ENCODE assay signal across 31 cellular contexts in genomic region chr4:100880012-100880411, GRCh38.
A peak's percentile ranks its signal among the peaks of the same experiment; 100 is the strongest.
DNase-seq lines count a peak whose midpoint lies in the region.
"Had no signal": no experiment of that assay in that cellular context is flagged by ENCODE, and none has a peak within 500 bp of the region (broad histone marks: within the 10 kb centered on the region; RNA-seq: fewer than 3 reads in every experiment).

No MANE protein-coding gene starts in this region.

- no peak overlapping the region for H4K5ac ChIP-seq in mesendoderm (ENCODE audit: low read length)

- H3K9ac ChIP-seq in mesendoderm (ENCODE audit: low read length): no peak overlapping the region

- no peak overlapping the region for H2BK5ac ChIP-seq in mesendoderm (ENCODE audit: low read length)

- H2BK120ac ChIP-seq in mesendoderm (ENCODE audit: low read depth, low read length): no peak overlapping the region

- H3K27ac ChIP-seq in SJCRH30 (no peak overlapping the region), mesendoderm (ENCODE audit: low read depth, low read length) (no peak overlapping the region)
- H3K27ac ChIP-seq: body of pancreas, Peyer's patch, suprapubic skin, upper lobe of right lung had no signal

- no peak overlapping the region for H2AK5ac ChIP-seq in mesendoderm (ENCODE audit: low read length)

- H3K9me3 ChIP-seq in SJCRH30 (replicated peaks): no peaks in the 10 kb centered on the region
- H3K9me3 ChIP-seq: body of pancreas, mucosa of descending colon, Peyer's patch, suprapubic skin, upper lobe of right lung had no signal

- H4K8ac ChIP-seq in mesendoderm (ENCODE audit: low read depth, low read length): no peak overlapping the region

- H3K36me3 ChIP-seq in SJCRH30 (no peaks in the 10 kb centered on the region), mesendoderm (ENCODE audit: control insufficient read depth, insufficient read depth, low read length) (no peaks in the 10 kb centered on the region)
- H3K36me3 ChIP-seq: Peyer's patch, suprapubic skin, upper lobe of right lung had no signal

- H3K23ac ChIP-seq in mesendoderm (ENCODE audit: low read length): no peak overlapping the region

- no CpG with 5 or more reads among the region's 1 CpG for WGBS in mesendoderm (ENCODE audit: extremely low coverage, insufficient coverage, low lambda C conversion rate)

- H3K4me1 ChIP-seq in SJCRH30 (no peaks in the 10 kb centered on the region), mesendoderm (ENCODE audit: control insufficient read depth, low read depth, low read length) (no peaks in the 10 kb centered on the region)
- H3K4me1 ChIP-seq: body of pancreas, Peyer's patch, upper lobe of right lung had no signal

- no peaks in the 10 kb centered on the region for H3K79me2 ChIP-seq in mesendoderm (ENCODE audit: control insufficient read depth, insufficient read depth, low read length)

- no peak overlapping the region for H3K18ac ChIP-seq in mesendoderm (ENCODE audit: low read length)

- H3K79me1 ChIP-seq in mesendoderm (ENCODE audit: low read length): no peaks in the 10 kb centered on the region

- no peak overlapping the region for H3K4me3 ChIP-seq in SJCRH30
- no peak overlapping the region for H3K4me3 ChIP-seq in mesendoderm (ENCODE audit: low read length)
- H3K4me3 ChIP-seq: body of pancreas, lung, mucosa of descending colon, Peyer's patch, suprapubic skin, upper lobe of right lung had no signal

- H3K4me2 ChIP-seq in mesendoderm (ENCODE audit: low read length): no peak overlapping the region

- no peaks in the 10 kb centered on the region for H3K27me3 ChIP-seq in SJCRH30
- no peaks in the 10 kb centered on the region for H3K27me3 ChIP-seq in mesendoderm (ENCODE audit: insufficient read depth, low read length, poor library complexity)
- H3K27me3 ChIP-seq: body of pancreas, Peyer's patch, suprapubic skin, upper lobe of right lung had no signal

- H2BK15ac ChIP-seq in mesendoderm (replicated peaks; ENCODE audit: low read depth): no peak overlapping the region

- H3K4ac ChIP-seq in mesendoderm (ENCODE audit: low read depth, low read length): no peak overlapping the region

- DNase-seq in NCI-H2171 treated with DMSO at 0.1 percent for 48 hours (lab: John Stamatoyannopoulos, UW) (peak; percentile 2), NCI-H2171 (lab: John Stamatoyannopoulos, UW) (no peak), SJCRH30 (peak; percentile 6 to 32), dermis blood vessel endothelial cell (peak; percentile 40), mesendoderm (peak; percentile 76), NOMO-1 treated with DMSO at 0.1 percent for 48 hours (lab: John Stamatoyannopoulos, UW; ENCODE audit: unreplicated experiment) (no peak)
- no peak for DNase-seq in stimulated activated CD4-positive, alpha-beta T cell treated with anti-CD3 and anti-CD28 coated beads, Interleukin-15, amount 100 ng/mL, for 24 hours
- no peak for DNase-seq in activated CD4-positive, CD25-positive, alpha-beta regulatory T cell (lab: John Stamatoyannopoulos, UW)
- DNase-seq: 8988T; activated CD4-positive, alpha-beta T cell treated with anti-CD3 and anti-CD28 coated beads, Interleukin-2, amount 50 U/mL, for 48 hours; activated T-cell treated with anti-CD3 and anti-CD28 coated beads, Interleukin-2, amount 50 U/mL, for 72 hours; body of pancreas; Calu3; cerebellar nuclear complex; EL; H7; KBM-7; MM.1S; mucosa of descending colon; NCI-H1105 treated with DMSO at 0.1 percent for 48 hours; NCI-H1930; NCI-H2227 treated with DMSO at 0.1 percent for 48 hours; NCI-H526 treated with DMSO at 0.1 percent for 48 hours; Peyer's patch; SHP77; stimulated activated naive CD4-positive, alpha-beta T cell; SW 1271; T1000; upper lobe of right lung had no signal

- H3K56ac ChIP-seq in mesendoderm (ENCODE audit: low read length): no peak overlapping the region

Comparison
In these comparisons a context has a peak if more than half of its experiments do, and no peak if none do; other contexts are left out.
1. DNase-seq: peak in NCI-H2171 treated with DMSO at 0.1 percent for 48 hours (single experiment), SJCRH30 (2 of 2), dermis blood vessel endothelial cell (single experiment) and mesendoderm (single experiment); none in NCI-H2171 (single experiment), NOMO-1 treated with DMSO at 0.1 percent for 48 hours (single experiment), stimulated activated CD4-positive, alpha-beta T cell treated with anti-CD3 and anti-CD28 coated beads, Interleukin-15, amount 100 ng/mL, for 24 hours (single experiment) and activated CD4-positive, CD25-positive, alpha-beta regulatory T cell (0 of 4).